1 cellular context compared by ENCODE assay signal in genomic region chr14:92207012-92207927, GRCh38.
TF ChIP-seq lines count a peak whose summit lies in the region.

No MANE protein-coding gene starts in this region.

TF ChIP-seq in IMR-90, 13 proteins besides CTCF, POLR2A, EP300 and RAD21:
- no peak for TF ChIP-seq ELK1 (IDR thresholded peaks at IDR 0.05; ENCODE audit: borderline replicate concordance, low read depth, low read length)
- TF ChIP-seq MAZ (IDR thresholded peaks at IDR 0.05; ENCODE audit: borderline replicate concordance, low read depth, low read length) = no peak
- no peak for TF ChIP-seq RCOR1 (IDR thresholded peaks at IDR 0.05; ENCODE audit: insufficient replicate concordance, low read length)
- TF ChIP-seq RFX5 (IDR thresholded peaks at IDR 0.05; ENCODE audit: low read depth, low read length) = no peak
- no peak for TF ChIP-seq CEBPB (IDR thresholded peaks at IDR 0.05; ENCODE audit: low read depth, low read length)
- TF ChIP-seq MXI1 (IDR thresholded peaks at IDR 0.05; ENCODE audit: borderline replicate concordance, low read depth, low read length) = no peak
- no peak for TF ChIP-seq BHLHE40 (IDR thresholded peaks at IDR 0.05; ENCODE audit: low read depth, low read length)
- no peak for TF ChIP-seq FOS (IDR thresholded peaks at IDR 0.05; ENCODE audit: low read depth, low read length)
- TF ChIP-seq SMC3 (IDR thresholded peaks at IDR 0.05; ENCODE audit: low read depth, low read length) = no peak
- TF ChIP-seq USF2 (IDR thresholded peaks at IDR 0.05; ENCODE audit: low read depth, low read length) = no peak
- TF ChIP-seq MAFK (IDR thresholded peaks at IDR 0.05; ENCODE audit: low read depth, low read length) = no peak
- no peak for TF ChIP-seq NFE2L2 (IDR thresholded peaks at IDR 0.05; ENCODE audit: low read depth, low read length)
- no peak for TF ChIP-seq CHD1 (IDR thresholded peaks at IDR 0.05; ENCODE audit: low read depth, low read length)
